Comparison of ENCODE assay signal across 1 cellular context in genomic region chr9:33180526-33181184, GRCh38.
TF ChIP-seq lines count a peak whose summit lies in the region.

No MANE protein-coding gene starts in this region.

TF ChIP-seq in H1, 55 proteins besides CTCF, POLR2A, EP300 and RAD21 (continued from another document):
- TF ChIP-seq MAX (IDR thresholded peaks at IDR 0.05) (no peak), HDAC2 (IDR thresholded peaks at IDR 0.05; ENCODE audit: borderline replicate concordance in 1 of 2, low read depth in 2 of 2, low read length in 2 of 2) (no peak), CBX8 (IDR thresholded peaks at IDR 0.05; ENCODE audit: borderline replicate concordance, low read depth, low read length) (no peak)
